22 cellular contexts compared by ENCODE assay signal in the genomic region with DNA sequence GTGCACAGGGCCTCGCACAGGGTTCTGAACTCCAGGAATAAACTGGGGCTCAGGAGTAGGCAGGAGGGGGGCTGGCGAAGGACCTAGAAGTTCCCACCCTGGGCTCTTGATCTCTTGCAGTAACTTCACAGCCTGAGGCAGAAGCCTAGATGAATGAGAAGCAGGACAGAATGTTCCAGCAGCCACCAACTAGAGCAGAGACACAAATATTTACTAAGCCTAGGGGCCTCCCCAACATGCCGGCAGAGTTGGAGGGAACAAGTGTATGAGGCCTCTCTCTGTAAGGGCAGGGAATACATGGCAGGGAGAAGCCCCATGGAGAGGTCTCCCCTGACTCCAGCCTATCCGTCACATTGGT. TPM values are rescaled to one million over a fixed set of nuclear protein-coding genes. Genes with fewer than 3 reads are reported as not detected.
DNase-seq lines count a peak whose midpoint lies in the region; ATAC-seq and TF ChIP-seq lines count a peak whose summit lies in the region.
"Had no signal": no experiment of that assay in that cellular context is flagged by ENCODE, and none has a peak within 500 bp of the region (broad histone marks: within the 10 kb centered on the region; RNA-seq: fewer than 3 reads in every experiment).

No MANE protein-coding gene starts in this region.

- no peaks in the 10 kb centered on the region for H3K79me1 ChIP-seq in IMR-90 (ENCODE audit: low read depth in 1 of 2, low read length in 2 of 2)

- no peak for TF ChIP-seq RAD21 in IMR-90 (IDR thresholded peaks at IDR 0.05; ENCODE audit: low read length)

- no peak overlapping the region for H3K4me2 ChIP-seq in IMR-90 (ENCODE audit: low read depth, low read length)

- H4K91ac ChIP-seq in IMR-90 (ENCODE audit: insufficient read depth, low read depth, low read length) = no peak overlapping the region

- H3K36me3 ChIP-seq in IMR-90 (ENCODE audit: control insufficient read depth, insufficient read depth, low read length) (no peaks in the 10 kb centered on the region), tibial artery (no peaks in the 10 kb centered on the region)
- H3K36me3 ChIP-seq: BE2C, heart right ventricle had no signal

- intact Hi-C loops in IMR-90 (cut with micrococcal nuclease) = no loop called here
- intact Hi-C loops in tibial artery (cut with DNase I; ENCODE audit: low total_unique reads) = no loop called here

- WGBS in IMR-90 (ENCODE audit: extremely low coverage in 2 of 2, insufficient read length in 1 of 2), 2 experiments = no CpG with 5 or more reads among the region's 4 CpGs

- peak overlapping the region; percentile 12 for H3K27ac Mint-ChIP-seq in neural crest cell (ENCODE audit: unreplicated experiment)
- H3K27ac Mint-ChIP-seq: nephron progenitor cell had no signal

- no peak overlapping the region for H3K56ac ChIP-seq in IMR-90 (ENCODE audit: extremely low read depth, insufficient read depth, low read length)

- H3K4me1 Mint-ChIP-seq in neural crest cell = peaks cover 41% of the 10 kb centered on the region

- no peak overlapping the region for H3K23ac ChIP-seq in IMR-90 (ENCODE audit: low read depth, low read length)

- H3K14ac ChIP-seq in IMR-90 (replicated peaks; ENCODE audit: low read depth, low read length) = no peak overlapping the region

- H3K27me3 ChIP-seq in IMR-90 (ENCODE audit: control insufficient read depth, insufficient read depth, low read length) (peaks cover 11% of the 10 kb centered on the region), tibial artery (no peaks in the 10 kb centered on the region)
- H3K27me3 ChIP-seq: BE2C had no signal

- TF ChIP-seq CTCF in IMR-90 (conservative IDR thresholded peaks at IDR 0.05; ENCODE audit: low read depth, low read length) (no peak), choroid plexus epithelial cell (conservative IDR thresholded peaks at IDR 0.05; ENCODE audit: low read depth, low read length) (no peak), neural crest cell (conservative IDR thresholded peaks at IDR 0.05) (no peak), tibial artery (IDR thresholded peaks at IDR 0.05) (no peak)

- H3K9ac ChIP-seq in IMR-90 (ENCODE audit: low read depth, low read length) = no peak overlapping the region

- DNase-seq in IMR-90 (no peak), choroid plexus epithelial cell (ENCODE audit: low read depth) (peak; percentile 51), neural crest cell (ENCODE audit: low read depth, low spot score) (no peak), tibial artery (peak in 1 of 2 donors; percentile 48)
- DNase-seq in stimulated activated naive CD8-positive, alpha-beta T cell treated with anti-CD3 and anti-CD28 coated beads, Interleukin-15, Interleukin-2, amounts not matched to agents 100 U/mL and 50 U/mL, for 24 hours = no peak
- DNase-seq in activated effector memory CD4-positive, alpha-beta T cell treated with anti-CD3 and anti-CD28 coated beads, Interleukin-2, amount 50 U/mL, for 16 hours = no peak
- DNase-seq: BE2C; caudate nucleus; effector CD4-positive, alpha-beta T cell; heart right ventricle; Karpas-422; mesendoderm; NCI-H1105 treated with DMSO at 0.1 percent for 48 hours; NCI-H2171; NCI-H774; nephron progenitor cell; retina; stimulated activated naive CD4-positive, alpha-beta T cell treated with Interleukin-2 at 50 U/mL for 16 hours had no signal

- no TSS peak for BruUV-seq in IMR-90 (replicated peaks; lab: Mats Ljungman, UMichigan)

- peak overlapping the region; percentile 20; the same call in 1 of the 2 replicates for H2AK5ac ChIP-seq in IMR-90 (ENCODE audit: low read depth, low read length)

- H4K8ac ChIP-seq in IMR-90 (ENCODE audit: low read depth in 2 of 2, low read length in 2 of 2) = no peak overlapping the region

- no peak overlapping the region for H3K18ac ChIP-seq in IMR-90 (ENCODE audit: low read depth, low read length)

- no peak overlapping the region for H2AFZ ChIP-seq in IMR-90 (replicated peaks; ENCODE audit: low read length, poor library complexity)

- H3K4me3 Mint-ChIP-seq in neural crest cell = no peak overlapping the region
- H3K4me3 Mint-ChIP-seq: nephron progenitor cell had no signal

- in situ Hi-C loops in IMR-90 (cut with MboI; ENCODE audit: low sequenced_read_pairs) = no loop called here

- H3K27ac ChIP-seq in IMR-90 (ENCODE audit: insufficient read depth, low read length) (no peak overlapping the region), tibial artery (peak overlapping the region; percentile 83 to 86)
- H3K27ac ChIP-seq: SK-N-MC had no signal

- 0 out of 2 replicates have a peak, but pooled peaks cover 3% of the 10 kb centered on the region for H4K20me1 ChIP-seq in IMR-90 (ENCODE audit: insufficient read depth, low read length)

- dilution Hi-C loops in IMR-90 (cut with HindIII; ENCODE audit: low sequenced_read_pairs, unreplicated experiment) = no loop called here

- no peaks in the 10 kb centered on the region for H3K9me3 Mint-ChIP-seq in neural crest cell
- H3K9me3 Mint-ChIP-seq: nephron progenitor cell had no signal

- no peaks in the 10 kb centered on the region for H3K36me3 Mint-ChIP-seq in neural crest cell (ENCODE audit: low read depth)

- no peaks in the 10 kb centered on the region; the same call in 1 of the 2 replicates for H3K9me1 ChIP-seq in IMR-90 (ENCODE audit: insufficient read depth, low read length)

- ATAC-seq in IMR-90 (ENCODE audit: low read depth) (no peak), GM18519 (IDR thresholded peaks at IDR 0.05; ENCODE audit: low FRiP score, unreplicated experiment) (no peak), GM18909 (IDR thresholded peaks at IDR 0.05; ENCODE audit: poor library complexity, unreplicated experiment) (no peak)
- no peak for ATAC-seq in stimulated activated naive CD8-positive, alpha-beta T cell treated with anti-CD3 and anti-CD28 coated beads, Interleukin-15, Interleukin-2, amounts not matched to agents 100 U/mL and 50 U/mL, for 24 hours
- ATAC-seq: activated CD4-positive, CD25-positive, alpha-beta regulatory T cell treated with anti-CD3 and anti-CD28 coated beads, Interleukin-2, amount 50 U/mL, for 24 hours had no signal

- no peak overlapping the region for H2BK20ac ChIP-seq in IMR-90 (ENCODE audit: low read depth, low read length)

- peaks cover 15% of the 10 kb centered on the region for H3K27me3 Mint-ChIP-seq in neural crest cell (ENCODE audit: low read depth)

- peak overlapping the region; percentile 23; the same call in 1 of the 2 replicates for H2BK120ac ChIP-seq in IMR-90 (ENCODE audit: low read depth, low read length)

- no peak for TF ChIP-seq POLR2A in IMR-90 (IDR thresholded peaks at IDR 0.05; ENCODE audit: low read depth, low read length)

- H2AK9ac ChIP-seq in IMR-90 (replicated peaks; ENCODE audit: low read depth, low read length, poor library complexity) = no peak overlapping the region

- no peak overlapping the region for H2BK15ac ChIP-seq in IMR-90 (ENCODE audit: low read depth, low read length)

- CTCF ChIA-PET in IMR-90 (lab: Yijun Ruan, JAX) = no interaction called here

- H3K4me1 ChIP-seq in IMR-90 (ENCODE audit: control insufficient read depth, insufficient read depth, low read length) = peaks cover 20% of the 10 kb centered on the region
- peaks cover 13 to 60% (median 57%) of the 10 kb centered on the region in 4 donors for H3K4me1 ChIP-seq in tibial artery

- no peak overlapping the region for H4K5ac ChIP-seq in IMR-90 (ENCODE audit: low read depth, low read length)

- H3K9me3 ChIP-seq in IMR-90 (ENCODE audit: control insufficient read depth, insufficient read depth, low read length) = no peaks in the 10 kb centered on the region
- no peaks in the 10 kb centered on the region for H3K9me3 ChIP-seq in tibial artery
- H3K9me3 ChIP-seq: BE2C, heart right ventricle had no signal

- H3K4me3 ChIP-seq in IMR-90 (ENCODE audit: insufficient read depth, low read depth, low read length) = no peak overlapping the region
- no peak overlapping the region for H3K4me3 ChIP-seq in choroid plexus epithelial cell (ENCODE audit: low read depth, low read length)
- H3K4me3 ChIP-seq in tibial artery = no peak overlapping the region
- H3K4me3 ChIP-seq: heart right ventricle, SK-N-MC had no signal

- H2BK5ac ChIP-seq in IMR-90 (ENCODE audit: low read depth, low read length, poor library complexity, severe bottlenecking) = no peak overlapping the region

- no peak overlapping the region for H3K4ac ChIP-seq in IMR-90 (ENCODE audit: low read depth, low read length)

- POLR2A ChIA-PET in IMR-90 (lab: Charles Lee; ENCODE audit: unreplicated experiment) = no interaction called here

TF ChIP-seq in IMR-90, 13 proteins besides CTCF, POLR2A, EP300 and RAD21 (continues in another document):
- no peak for TF ChIP-seq NFE2L2 (IDR thresholded peaks at IDR 0.05; ENCODE audit: low read depth, low read length)
- TF ChIP-seq RFX5 (IDR thresholded peaks at IDR 0.05; ENCODE audit: low read depth, low read length) = no peak
- TF ChIP-seq BHLHE40 (IDR thresholded peaks at IDR 0.05; ENCODE audit: low read depth, low read length) = no peak
- TF ChIP-seq SMC3 (IDR thresholded peaks at IDR 0.05; ENCODE audit: low read depth, low read length) = no peak
- TF ChIP-seq, protein P1, sequence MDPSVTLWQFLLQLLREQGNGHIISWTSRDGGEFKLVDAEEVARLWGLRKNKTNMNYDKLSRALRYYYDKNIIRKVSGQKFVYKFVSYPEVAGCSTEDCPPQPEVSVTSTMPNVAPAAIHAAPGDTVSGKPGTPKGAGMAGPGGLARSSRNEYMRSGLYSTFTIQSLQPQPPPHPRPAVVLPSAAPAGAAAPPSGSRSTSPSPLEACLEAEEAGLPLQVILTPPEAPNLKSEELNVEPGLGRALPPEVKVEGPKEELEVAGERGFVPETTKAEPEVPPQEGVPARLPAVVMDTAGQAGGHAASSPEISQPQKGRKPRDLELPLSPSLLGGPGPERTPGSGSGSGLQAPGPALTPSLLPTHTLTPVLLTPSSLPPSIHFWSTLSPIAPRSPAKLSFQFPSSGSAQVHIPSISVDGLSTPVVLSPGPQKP (IDR thresholded peaks at IDR 0.05; ENCODE audit: borderline replicate concordance, low read depth, low read length) = no peak
- TF ChIP-seq RCOR1 (IDR thresholded peaks at IDR 0.05; ENCODE audit: insufficient replicate concordance, low read length) = no peak
- TF ChIP-seq FOS (IDR thresholded peaks at IDR 0.05; ENCODE audit: low read depth, low read length) = no peak
- no peak for TF ChIP-seq MAFK (IDR thresholded peaks at IDR 0.05; ENCODE audit: low read depth, low read length)
- TF ChIP-seq, protein P2, sequence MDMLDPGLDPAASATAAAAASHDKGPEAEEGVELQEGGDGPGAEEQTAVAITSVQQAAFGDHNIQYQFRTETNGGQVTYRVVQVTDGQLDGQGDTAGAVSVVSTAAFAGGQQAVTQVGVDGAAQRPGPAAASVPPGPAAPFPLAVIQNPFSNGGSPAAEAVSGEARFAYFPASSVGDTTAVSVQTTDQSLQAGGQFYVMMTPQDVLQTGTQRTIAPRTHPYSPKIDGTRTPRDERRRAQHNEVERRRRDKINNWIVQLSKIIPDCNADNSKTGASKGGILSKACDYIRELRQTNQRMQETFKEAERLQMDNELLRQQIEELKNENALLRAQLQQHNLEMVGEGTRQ (IDR thresholded peaks at IDR 0.05; ENCODE audit: low read depth, low read length) = no peak

RNA-seq across cellular contexts. Expression of a gene that starts 25.3 kb away (rescaled TPM):
- 1.3 and 1.9 TPM in 2 replicates for total RNA-seq in IMR-90 (2012; rRNA removed)
- 5.7 and 7.0 TPM in 2 replicates for polyA plus RNA-seq in IMR-90 (2012; rRNA removed)
- 3.1 and 5.9 TPM in 2 replicates for polyA plus RNA-seq in IMR-90 (2012; cell fraction: cytosol; rRNA removed)
- polyA plus RNA-seq in IMR-90 (2012; cell fraction: nucleus; rRNA removed; ENCODE audit: low replicate concordance) = 6.0 and 10.0 TPM in 2 replicates
- 23.8 and 29.5 TPM in 2 replicates for total RNA-seq in neural crest cell
